In genomic region chr9:122930933-122931850, GRCh38 we compare ENCODE assay signal across 8 cellular contexts. TPM values are rescaled to one million over a fixed set of nuclear protein-coding genes. Genes with fewer than 3 reads are reported as not detected.
DNase-seq lines count a peak whose midpoint lies in the region; ATAC-seq, FAIRE-seq and TF ChIP-seq lines count a peak whose summit lies in the region.

A gene with protein sequence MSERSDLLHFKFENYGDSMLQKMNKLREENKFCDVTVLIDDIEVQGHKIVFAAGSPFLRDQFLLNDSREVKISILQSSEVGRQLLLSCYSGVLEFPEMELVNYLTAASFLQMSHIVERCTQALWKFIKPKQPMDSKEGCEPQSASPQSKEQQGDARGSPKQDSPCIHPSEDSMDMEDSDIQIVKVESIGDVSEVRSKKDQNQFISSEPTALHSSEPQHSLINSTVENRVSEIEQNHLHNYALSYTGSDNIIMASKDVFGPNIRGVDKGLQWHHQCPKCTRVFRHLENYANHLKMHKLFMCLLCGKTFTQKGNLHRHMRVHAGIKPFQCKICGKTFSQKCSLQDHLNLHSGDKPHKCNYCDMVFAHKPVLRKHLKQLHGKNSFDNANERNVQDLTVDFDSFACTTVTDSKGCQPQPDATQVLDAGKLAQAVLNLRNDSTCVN (minus strand): TSS chr9:122931512. CDS start chr9:122919934, 11,578 bp downstream.

- no peaks in the 10 kb centered on the region for H3K36me3 ChIP-seq in adrenal gland (replicated peaks in 1 of 2)
- peaks cover 6% of the 10 kb centered on the region for H3K36me3 ChIP-seq in left ventricle myocardium inferior
- no peaks in the 10 kb centered on the region for H3K36me3 ChIP-seq in prostate gland
- no peaks in the 10 kb centered on the region for H3K36me3 ChIP-seq in urinary bladder (ENCODE audit: insufficient read depth)

- peak; percentile 76 for FAIRE-seq in GM12892 (lab: Jason Lieb, UNC)

- H3K27me3 ChIP-seq in adrenal gland (no peaks in the 10 kb centered on the region), left ventricle myocardium inferior (ENCODE audit: low read depth) (no peaks in the 10 kb centered on the region), prostate gland (replicated peaks; ENCODE audit: insufficient read depth) (no peaks in the 10 kb centered on the region)

- H3K9me3 ChIP-seq in adrenal gland (replicated peaks in 1 of 3) = no peaks in the 10 kb centered on the region
- no peaks in the 10 kb centered on the region for H3K9me3 ChIP-seq in left ventricle myocardium inferior (replicated peaks)
- no peaks in the 10 kb centered on the region for H3K9me3 ChIP-seq in prostate gland

- intact Hi-C loops in adrenal gland (cut with DNase I) = no loop called here
- intact Hi-C loops in left ventricle myocardium inferior (cut with micrococcal nuclease) = no loop called here
- intact Hi-C loops in prostate gland (cut with DNase I) = no loop called here

- 1% methylated on average over 25 to 50 of the region's 50 CpGs for WGBS in adrenal gland, 4 donors
- under 1% methylated on average over 50 of the region's 50 CpGs for WGBS in prostate gland
- WGBS in urinary bladder = 1% methylated on average over 50 of the region's 50 CpGs

- H3K4me3 ChIP-seq in adrenal gland = peak within 1 kb of the TSS; percentile 41 to 95 (median 60)
- H3K4me3 ChIP-seq in left ventricle myocardium inferior = peak within 1 kb of the TSS; percentile 90
- peak within 1 kb of the TSS; percentile 55 to 77 for H3K4me3 ChIP-seq in prostate gland
- peak within 1 kb of the TSS; percentile 81 for H3K4me3 ChIP-seq in urinary bladder (ENCODE audit: low read depth, low read length)

- ATAC-seq in HG02840 (IDR thresholded peaks at IDR 0.05; ENCODE audit: low FRiP score, unreplicated experiment) = peak; percentile 94

- DNase-seq in GM12892 (ENCODE audit: insufficient read length) (peak; percentile 95), NCI-H1436 (lab: John Stamatoyannopoulos, UW) (peak; percentile 95), SW480 (ENCODE audit: low spot score) (peak; percentile 94), adrenal gland (peak; percentile 94 to 97 (median 97)), left ventricle myocardium inferior (peak; percentile 94), prostate gland (ENCODE audit: low spot score) (peak; percentile 93)

- H3K27ac ChIP-seq in adrenal gland = peak within 1 kb of the TSS; percentile 55 to 90 (median 79)
- H3K27ac ChIP-seq in left ventricle myocardium inferior (replicated peaks) = peak within 1 kb of the TSS; percentile 89
- peak within 1 kb of the TSS; percentile 70 to 82 for H3K27ac ChIP-seq in prostate gland
- peak within 1 kb of the TSS; percentile 48 for H3K27ac ChIP-seq in urinary bladder (ENCODE audit: low read depth)

- H3K4me1 ChIP-seq in adrenal gland (replicated peaks in 1 of 2) = peaks cover 10 to 34% of the 10 kb centered on the region in 2 donors
- peaks cover 59% of the 10 kb centered on the region for H3K4me1 ChIP-seq in left ventricle myocardium inferior
- H3K4me1 ChIP-seq in prostate gland (replicated peaks) = peaks cover 2% of the 10 kb centered on the region
- peaks cover 2% of the 10 kb centered on the region for H3K4me1 ChIP-seq in urinary bladder (ENCODE audit: insufficient read depth)

- TF ChIP-seq CTCF in adrenal gland (IDR thresholded peaks at IDR 0.05) (no peak), left ventricle myocardium inferior (IDR thresholded peaks at IDR 0.05; ENCODE audit: borderline replicate concordance) (no peak), prostate gland (IDR thresholded peaks at IDR 0.05) (no peak)

- TF ChIP-seq POLR2A in GM12892 (IDR thresholded peaks at IDR 0.05; ENCODE audit: low read depth, low read length) (peak; percentile 84), adrenal gland (IDR thresholded peaks at IDR 0.05) (peak; percentile 44 to 86), prostate gland (IDR thresholded peaks at IDR 0.05) (peak; percentile 57)

RNA-seq across cellular contexts. Expression of the gene that starts here (rescaled TPM):
- polyA plus RNA-seq in GM12892 (2012; ENCODE audit: missing spikeins) = 7.3 TPM
- 1 to 10 TPM; 2.1 to 7.4 (median 4.4) TPM for total RNA-seq in adrenal gland
- polyA plus RNA-seq in adrenal gland = 1 to 10 TPM; 1.6 to 5.2 (median 1.7) TPM
- 5.4 TPM for total RNA-seq in left ventricle myocardium inferior
- total RNA-seq in prostate gland = 10 to 100 TPM in 1 of 2 donors, 1 to 10 TPM in 1; 5.6 to 10.5 TPM
- 11.5 TPM for total RNA-seq in urinary bladder
- 8.4 TPM for polyA plus RNA-seq in urinary bladder

Comparison
In these comparisons a context has a peak if more than half of its experiments do, and no peak if none do; other contexts are left out.
1. Peak in every context shown above with its lines: DNase-seq, ATAC-seq, H3K4me3 ChIP-seq and H3K27ac ChIP-seq.